Comparison of ENCODE assay signal across 21 cellular contexts in the genomic region with DNA sequence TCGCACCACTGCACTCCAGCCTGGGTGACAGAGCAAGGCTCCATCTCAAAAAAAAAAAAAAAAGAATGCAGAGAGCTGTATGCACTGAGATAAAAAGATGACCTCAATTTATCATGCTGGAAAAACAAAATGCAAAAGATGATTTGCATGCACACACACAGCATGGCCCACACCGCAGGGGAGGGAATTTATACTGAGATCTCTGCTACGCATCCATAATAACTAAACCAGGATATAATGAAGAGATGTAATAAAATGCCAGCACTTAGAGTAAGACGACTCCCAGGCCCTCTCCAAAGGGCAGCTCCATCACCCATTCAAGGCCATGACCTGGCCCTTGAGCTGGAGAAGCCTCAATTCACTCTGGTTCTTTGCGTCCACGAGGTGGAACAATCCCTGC.
"Had no signal": no experiment of that assay in that cellular context is flagged by ENCODE, and none has a peak within 500 bp of the region (broad histone marks: within the 10 kb centered on the region; RNA-seq: fewer than 3 reads in every experiment).

No MANE protein-coding gene starts in this region.

- H3K9me3 ChIP-seq: breast epithelium, lower lobe of right lung, thoracic aorta, vagina had no signal

- H3K4me1 ChIP-seq: breast epithelium, lower lobe of right lung, neural progenitor cell had no signal

- H3K27me3 ChIP-seq: breast epithelium, heart right ventricle, neural progenitor cell, vagina had no signal

- H3K4me3 ChIP-seq: breast epithelium, heart right ventricle, lower lobe of right lung, neural progenitor cell, smooth muscle cell, thoracic aorta, vagina had no signal

- H3K4me2 ChIP-seq: neural progenitor cell, smooth muscle cell had no signal

- H3K27me3 Mint-ChIP-seq: activated naive CD8-positive, alpha-beta T cell treated with anti-CD3 and anti-CD28 coated beads for 36 hours; naive B cell; stimulated activated memory B cell treated with anti-CD40 and anti-IgM and Interleukin-4, amounts not matched to agents 10 μg/mL and 1 μg/mL and 100 μg/mL, for 72 hours; type B pancreatic cell had no signal

- H2AFZ ChIP-seq: neural progenitor cell had no signal

- H3K27ac ChIP-seq: breast epithelium, heart right ventricle, lower lobe of right lung, neural progenitor cell, thoracic aorta, vagina had no signal

- DNase-seq: activated CD4-positive, alpha-beta T cell treated with anti-CD3 and anti-CD28 coated beads for 4 hours; activated CD4-positive, alpha-beta T cell treated with anti-CD3 and anti-CD28 coated beads, Interleukin-2, amount 50 U/mL, for 48 hours; activated CD4-positive, CD25-positive, alpha-beta regulatory T cell; activated gamma-delta T cell; activated naive CD8-positive, alpha-beta T cell treated with anti-CD3 and anti-CD28 coated beads for 36 hours; cerebellar nuclear complex; cortex of kidney; effector CD4-positive, alpha-beta T cell; heart right ventricle; islet precursor cell; lower lobe of right lung; naive B cell; stimulated activated CD4-positive, alpha-beta T cell treated with anti-CD3 and anti-CD28 coated beads, Interleukin-15, amount 100 ng/mL, for 24 hours had no signal

- H3K4me3 Mint-ChIP-seq: activated naive CD8-positive, alpha-beta T cell treated with anti-CD3 and anti-CD28 coated beads for 36 hours; naive B cell; neural progenitor cell; stimulated activated memory B cell treated with anti-CD40 and anti-IgM and Interleukin-4, amounts not matched to agents 10 μg/mL and 1 μg/mL and 100 μg/mL, for 72 hours; type B pancreatic cell had no signal

- H3K36me3 ChIP-seq: breast epithelium had no signal

- ATAC-seq: heart right ventricle; lower lobe of right lung; sciatic nerve; stimulated activated memory B cell treated with anti-CD40 and anti-IgM and Interleukin-4, amounts not matched to agents 10 μg/mL and 1 μg/mL and 100 μg/mL, for 72 hours had no signal

- H3K27ac Mint-ChIP-seq: activated naive CD8-positive, alpha-beta T cell treated with anti-CD3 and anti-CD28 coated beads for 36 hours; neural progenitor cell; stimulated activated memory B cell treated with anti-CD40 and anti-IgM and Interleukin-4, amounts not matched to agents 10 μg/mL and 1 μg/mL and 100 μg/mL, for 72 hours; type B pancreatic cell had no signal
